Comparison of ENCODE assay signal across 12 cellular contexts in genomic region chr4:3484057-3484973, GRCh38. TPM values are rescaled to one million over a fixed set of nuclear protein-coding genes. Genes with fewer than 3 reads are reported as not detected.
DNase-seq lines count a peak whose midpoint lies in the region; ATAC-seq, FAIRE-seq and TF ChIP-seq lines count a peak whose summit lies in the region.
"Had no signal": no experiment of that assay in that cellular context is flagged by ENCODE, and none has a peak within 500 bp of the region (broad histone marks: within the 10 kb centered on the region; RNA-seq: fewer than 3 reads in every experiment).

No MANE protein-coding gene starts in this region.

- no peak overlapping the region for H2BK5ac ChIP-seq in mesendoderm (ENCODE audit: low read length)

- FAIRE-seq in keratinocyte (lab: Jason Lieb, UNC): peak; percentile 78
- FAIRE-seq: frontal cortex had no signal

- ATAC-seq in HG03342 (IDR thresholded peaks at IDR 0.05; ENCODE audit: unreplicated experiment): no peak

- H3K9me1 ChIP-seq in keratinocyte (ENCODE audit: control insufficient read depth, extremely low read depth, insufficient read depth, low read length): no peaks in the 10 kb centered on the region

- no peak overlapping the region for H2BK15ac ChIP-seq in mesendoderm (replicated peaks; ENCODE audit: low read depth)

- WGBS in thyroid gland, 2 donors: 50 to 69% methylated on average over 17 to 33 of the region's 45 CpGs
- WGBS in mesendoderm (ENCODE audit: extremely low coverage, insufficient coverage, low lambda C conversion rate): no CpG with 5 or more reads among the region's 45 CpGs

- H3K56ac ChIP-seq in mesendoderm (ENCODE audit: low read length): no peak overlapping the region

- no peak overlapping the region for H3K18ac ChIP-seq in mesendoderm (ENCODE audit: low read length)

- H3K36me3 ChIP-seq in keratinocyte (ENCODE audit: control insufficient read depth in 2 of 2, extremely low read depth in 1 of 2, insufficient read depth in 2 of 2, low read length in 2 of 2) (no peaks in the 10 kb centered on the region), thyroid gland (no peaks in the 10 kb centered on the region), mesendoderm (ENCODE audit: control insufficient read depth, insufficient read depth, low read length) (no peaks in the 10 kb centered on the region)

- H3K79me2 ChIP-seq in keratinocyte (ENCODE audit: control insufficient read depth, insufficient read depth, low read length) (no peaks in the 10 kb centered on the region), mesendoderm (ENCODE audit: control insufficient read depth, insufficient read depth, low read length) (no peaks in the 10 kb centered on the region)

- no peak overlapping the region for H4K5ac ChIP-seq in mesendoderm (ENCODE audit: low read length)

- no peak overlapping the region for H2BK120ac ChIP-seq in mesendoderm (ENCODE audit: low read depth, low read length)

- intact Hi-C loops in thyroid gland (cut with DNase I): no loop called here

- H3K27ac ChIP-seq in keratinocyte (ENCODE audit: control insufficient read depth, insufficient read depth, low read length): peak overlapping the region; percentile 31
- no peak overlapping the region for H3K27ac ChIP-seq in thyroid gland
- no peak overlapping the region for H3K27ac ChIP-seq in mesendoderm (ENCODE audit: low read depth, low read length)
- H3K27ac ChIP-seq: SK-N-MC had no signal

- DNase-seq in NCI-H1417 (lab: John Stamatoyannopoulos, UW): peak; percentile 41 to 82 (median 75)
- no peak for DNase-seq in NCI-H1417 treated with DMSO at 0.1 percent for 48 hours (lab: John Stamatoyannopoulos, UW)
- peak; percentile 93 for DNase-seq in SW480 (ENCODE audit: low spot score)
- DNase-seq in keratinocyte (ENCODE audit: low read depth, low spot score): peak; percentile 66
- DNase-seq in thyroid gland: peak; percentile 46 to 77
- DNase-seq in mesendoderm: no peak
- DNase-seq in OCI-M1 (lab: John Stamatoyannopoulos, UW): no peak
- DNase-seq: activated naive CD4-positive, alpha-beta T cell treated with anti-CD3 and anti-CD28 coated beads for 36 hours had no signal

- H4K8ac ChIP-seq in mesendoderm (ENCODE audit: low read depth, low read length): no peak overlapping the region

- H3K9ac ChIP-seq in keratinocyte (ENCODE audit: control insufficient read depth, extremely low read depth, insufficient read depth, low read length) (peak overlapping the region; percentile 65), mesendoderm (ENCODE audit: low read length) (no peak overlapping the region)

- H3K4me1 ChIP-seq in keratinocyte (ENCODE audit: control insufficient read depth, extremely low read depth, insufficient read depth, low read length): peaks cover 20% of the 10 kb centered on the region
- peaks cover 7 to 16% of the 10 kb centered on the region in 2 donors for H3K4me1 ChIP-seq in thyroid gland
- peaks cover 13% of the 10 kb centered on the region for H3K4me1 ChIP-seq in mesendoderm (ENCODE audit: control insufficient read depth, low read depth, low read length)

- TF ChIP-seq CTCF in keratinocyte (optimal IDR thresholded peaks at IDR 0.05 in 1 of 3, IDR thresholded peaks at IDR 0.05 in 1 of 3, conservative IDR thresholded peaks at IDR 0.05 in 1 of 3; ENCODE audit: extremely low read depth in 1 of 3, insufficient read depth in 2 of 3, low read length in 3 of 3): no peak
- TF ChIP-seq CTCF in thyroid gland (IDR thresholded peaks at IDR 0.05): no peak

- TF ChIP-seq POLR2A in thyroid gland (IDR thresholded peaks at IDR 0.05): no peak

- H3K23ac ChIP-seq in mesendoderm (ENCODE audit: low read length): no peak overlapping the region

- H3K79me1 ChIP-seq in mesendoderm (ENCODE audit: low read length): no peaks in the 10 kb centered on the region

- H3K4me3 ChIP-seq in keratinocyte (ENCODE audit: control insufficient read depth in 2 of 3, extremely low read depth in 1 of 3, insufficient read depth in 2 of 3, low read depth in 1 of 3, low read length in 3 of 3): peak overlapping the region; percentile 30 to 57 (median 51)
- H3K4me3 ChIP-seq in thyroid gland (replicated peaks in 1 of 3): no peak overlapping the region
- H3K4me3 ChIP-seq in mesendoderm (ENCODE audit: low read length): no peak overlapping the region
- H3K4me3 ChIP-seq: SK-N-MC had no signal

- no peaks in the 10 kb centered on the region for H4K20me1 ChIP-seq in keratinocyte (ENCODE audit: control insufficient read depth, extremely low read depth, insufficient read depth, low read length)

- H2AK5ac ChIP-seq in mesendoderm (ENCODE audit: low read length): no peak overlapping the region

- H3K9me3 ChIP-seq in keratinocyte (ENCODE audit: control insufficient read depth, low read depth, low read length): no peaks in the 10 kb centered on the region
- H3K9me3 ChIP-seq in thyroid gland: no peaks in the 10 kb centered on the region

- H3K4ac ChIP-seq in mesendoderm (ENCODE audit: low read depth, low read length): no peak overlapping the region

- peak overlapping the region; percentile 92 for H3K4me2 ChIP-seq in keratinocyte (ENCODE audit: control insufficient read depth, extremely low read depth, insufficient read depth, low read depth, low read length)
- no peak overlapping the region for H3K4me2 ChIP-seq in mesendoderm (ENCODE audit: low read length)

- dilution Hi-C loops in keratinocyte (cut with MboI; ENCODE audit: extremely low pct_ligation_motif_present, low sequenced_read_pairs): no loop called here

- H3K27me3 ChIP-seq in keratinocyte (ENCODE audit: control insufficient read depth, extremely low read depth, insufficient read depth, low read length) (peaks cover 35% of the 10 kb centered on the region), thyroid gland (no peaks in the 10 kb centered on the region), mesendoderm (ENCODE audit: insufficient read depth, low read length, poor library complexity) (no peaks in the 10 kb centered on the region)

- H2AFZ ChIP-seq in keratinocyte (ENCODE audit: control insufficient read depth, low read length): peak overlapping the region; percentile 66

RNA-seq across cellular contexts. Expression of gene DOK7, which starts 21.2 kb away (rescaled TPM):
- polyA plus RNA-seq in keratinocyte: 0.13 to 0.19 TPM (median 0.13 TPM) in 3 replicates
- not detected for polyA plus RNA-seq in keratinocyte (2011; ENCODE audit: low read depth)
- polyA plus RNA-seq in keratinocyte (2011; cell fraction: cytosol; rRNA removed): 0.07 and 0.16 TPM in 2 replicates
- polyA plus RNA-seq in keratinocyte (2011; cell fraction: nucleus; rRNA removed): 0.27 and 0.32 TPM in 2 replicates
- polyA plus RNA-seq in keratinocyte (2012; ENCODE audit: low replicate concordance): 0.34 and 0.53 TPM in 2 replicates
- 0.13 TPM in 1 of 3 replicates, not detected in the others for polyA minus RNA-seq in keratinocyte
- polyA minus RNA-seq in keratinocyte (2011; cell fraction: cytosol; rRNA and poly(A)+ RNA removed): not detected
- 0.21 TPM in 1 of 2 replicates, not detected in the other for polyA minus RNA-seq in keratinocyte (2011; cell fraction: nucleus; rRNA and poly(A)+ RNA removed)
- total RNA-seq in thyroid gland: 1 to 10 TPM in 1 of 4 donors, under 1 TPM in 3; 0.25 to 2.7 (median 0.52) TPM
- 0.21 TPM for polyA plus RNA-seq in mesendoderm (2013, experiment 1 of 2)
- 0.14 TPM for polyA plus RNA-seq in mesendoderm (2013, experiment 2 of 2)
- total RNA-seq: A673; activated naive CD4-positive, alpha-beta T cell treated with anti-CD3 and anti-CD28 coated beads for 36 hours had no signal

RNA-seq across cellular contexts. Expression of gene HGFAC, which starts 42.5 kb away (rescaled TPM):
- polyA plus RNA-seq in keratinocyte: not detected in 3 replicates
- polyA plus RNA-seq in keratinocyte (2011; ENCODE audit: low read depth): not detected
- not detected in 2 replicates for polyA plus RNA-seq in keratinocyte (2011; cell fraction: cytosol; rRNA removed)
- not detected in 2 replicates for polyA plus RNA-seq in keratinocyte (2011; cell fraction: nucleus; rRNA removed)
- not detected in 2 replicates for polyA plus RNA-seq in keratinocyte (2012; ENCODE audit: low replicate concordance)
- not detected in 3 replicates for polyA minus RNA-seq in keratinocyte
- not detected for polyA minus RNA-seq in keratinocyte (2011; cell fraction: cytosol; rRNA and poly(A)+ RNA removed)
- polyA minus RNA-seq in keratinocyte (2011; cell fraction: nucleus; rRNA and poly(A)+ RNA removed): not detected in 2 replicates
- under 1 TPM in 1 of 4 donors, not detected in 3; 0.54 TPM for total RNA-seq in thyroid gland
- polyA plus RNA-seq in mesendoderm (2013, experiment 1 of 2): 0.10 TPM
- polyA plus RNA-seq in mesendoderm (2013, experiment 2 of 2): 0.06 TPM
- total RNA-seq: activated naive CD4-positive, alpha-beta T cell treated with anti-CD3 and anti-CD28 coated beads for 36 hours had no signal

RNA-seq across cellular contexts. Expression of gene LRPAP1, which starts 47.9 kb away (rescaled TPM):
- 117 to 175 TPM (median 121 TPM) in 3 replicates for polyA plus RNA-seq in keratinocyte
- polyA plus RNA-seq in keratinocyte (2011; ENCODE audit: low read depth): 376 TPM
- 67.6 and 108 TPM in 2 replicates for polyA plus RNA-seq in keratinocyte (2011; cell fraction: cytosol; rRNA removed)
- polyA plus RNA-seq in keratinocyte (2011; cell fraction: nucleus; rRNA removed): 217 and 255 TPM in 2 replicates
- polyA plus RNA-seq in keratinocyte (2012; ENCODE audit: low replicate concordance): 120 and 187 TPM in 2 replicates
- 34.3 to 63.2 TPM (median 52.8 TPM) in 3 replicates for polyA minus RNA-seq in keratinocyte
- polyA minus RNA-seq in keratinocyte (2011; cell fraction: cytosol; rRNA and poly(A)+ RNA removed): 123 TPM
- polyA minus RNA-seq in keratinocyte (2011; cell fraction: nucleus; rRNA and poly(A)+ RNA removed): 112 and 167 TPM in 2 replicates
- total RNA-seq in thyroid gland: 100 to 1,000 TPM; 168 to 320 (median 259) TPM
- 46.7 TPM for polyA plus RNA-seq in mesendoderm (2013, experiment 1 of 2)
- 50.6 TPM for polyA plus RNA-seq in mesendoderm (2013, experiment 2 of 2)

Comparison
In these comparisons a context has a peak if more than half of its experiments do, and no peak if none do; other contexts are left out.
1. DNase-seq: peak in NCI-H1417 (3 of 3), SW480 (single experiment), keratinocyte (single experiment) and thyroid gland (2 of 2); none in NCI-H1417 treated with DMSO at 0.1 percent for 48 hours (single experiment), mesendoderm (single experiment) and OCI-M1 (single experiment).
2. H3K4me3 ChIP-seq: peak in keratinocyte (3 of 3); none in thyroid gland (0 of 3) and mesendoderm (single experiment).